In genomic region chr2:77807531-77808215, GRCh38 we compare ENCODE assay signal across 21 cellular contexts.
DNase-seq lines count a peak whose midpoint lies in the region; ATAC-seq and TF ChIP-seq lines count a peak whose summit lies in the region.
"Had no signal": no experiment of that assay in that cellular context is flagged by ENCODE, and none has a peak within 500 bp of the region (broad histone marks: within the 10 kb centered on the region; RNA-seq: fewer than 3 reads in every experiment).

No MANE protein-coding gene starts in this region.

- TF ChIP-seq CTCF in NB4 (IDR thresholded peaks at IDR 0.05; ENCODE audit: low read depth, low read length) (no peak), retinal pigment epithelial cell (conservative IDR thresholded peaks at IDR 0.05; ENCODE audit: low read depth, low read length) (no peak)

- H3K4me3 ChIP-seq in NB4 (ENCODE audit: low read depth, low read length) (no peak overlapping the region), retinal pigment epithelial cell (ENCODE audit: low read length) (no peak overlapping the region)
- H3K4me3 ChIP-seq: Peyer's patch, SJSA1, vagina had no signal

- peak; percentile 60 for DNase-seq in ELF-1 (ENCODE audit: low read depth, low spot score)
- DNase-seq in NB4 (ENCODE audit: low read depth), result peak; percentile 13
- DNase-seq in amniotic epithelial cell (ENCODE audit: low read depth), result peak; percentile 10
- DNase-seq in retinal pigment epithelial cell (ENCODE audit: low read depth), result peak; percentile 79
- no peak for DNase-seq in OCI-M2 (lab: John Stamatoyannopoulos, UW; ENCODE audit: unreplicated experiment)
- no peak for DNase-seq in activated T-cell treated with anti-CD3 and anti-CD28 coated beads, Interleukin-2, amount 50 U/mL, for 48 hours
- DNase-seq in NCI-H510A treated with DMSO at 0.1 percent for 48 hours (lab: John Stamatoyannopoulos, UW), result no peak
- DNase-seq: activated CD4-positive, alpha-beta T cell treated with anti-CD3 and anti-CD28 coated beads, Interleukin-2, amount 50 U/mL, for 48 hours; activated effector memory CD4-positive, alpha-beta T cell treated with anti-CD3 and anti-CD28 coated beads, Interleukin-2, amount 50 U/mL, for 16 hours; C1 segment of cervical spinal cord; HCEC 1CT; NCI-H1105 treated with DMSO at 0.1 percent for 48 hours; NCI-H2029 treated with DMSO at 0.1 percent for 48 hours; NCI-H2227 treated with DMSO at 0.1 percent for 48 hours; occipital lobe; stimulated activated CD4-positive, alpha-beta T cell treated with anti-CD3 and anti-CD28 coated beads, Interleukin-4, amount 100 ng/mL, for 1 hour had no signal

- no peak for ATAC-seq in HG02763 (IDR thresholded peaks at IDR 0.05; ENCODE audit: unreplicated experiment)
- ATAC-seq: stimulated activated memory B cell treated with anti-CD40 and anti-IgM and Interleukin-4, amounts not matched to agents 10 μg/mL and 1 μg/mL and 100 μg/mL, for 72 hours had no signal

- no peak for TF ChIP-seq POLR2A in NB4 (IDR thresholded peaks at IDR 0.05; ENCODE audit: extremely low read depth, insufficient read length)

Comparison
In these comparisons a context has a peak if more than half of its experiments do, and no peak if none do; other contexts are left out.
1. DNase-seq: peak in ELF-1 (single experiment), NB4 (single experiment), amniotic epithelial cell (single experiment) and retinal pigment epithelial cell (single experiment); none in OCI-M2 (single experiment), activated T-cell treated with anti-CD3 and anti-CD28 coated beads, Interleukin-2, amount 50 U/mL, for 48 hours (0 of 2) and NCI-H510A treated with DMSO at 0.1 percent for 48 hours (single experiment).